In the genomic region with DNA sequence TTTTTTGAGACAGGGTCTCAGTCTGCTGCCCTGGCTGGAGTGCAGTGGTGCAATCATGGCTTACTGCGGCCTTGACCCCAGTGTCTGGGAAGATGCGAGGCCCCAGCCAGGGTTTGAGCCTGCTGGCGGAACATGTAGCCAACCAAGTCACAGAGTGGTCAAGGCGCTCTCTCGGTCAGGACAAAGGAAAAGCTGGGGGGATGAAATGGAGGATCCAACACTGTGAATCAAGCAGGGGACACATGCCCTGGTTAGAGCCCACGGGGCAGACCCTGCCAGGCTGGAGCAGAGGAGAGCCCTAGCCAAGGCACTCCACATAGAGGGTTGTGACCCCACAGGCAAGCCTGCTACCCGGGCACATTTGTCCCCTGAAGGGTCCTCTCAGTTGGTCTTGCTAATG, we compare ENCODE assay signal across 38 cellular contexts. TPM values are rescaled to one million over a fixed set of nuclear protein-coding genes. Genes with fewer than 3 reads are reported as not detected.
"Had no signal": no experiment of that assay in that cellular context is flagged by ENCODE, and none has a peak within 500 bp of the region (broad histone marks: within the 10 kb centered on the region; RNA-seq: fewer than 3 reads in every experiment).

No MANE protein-coding gene starts in this region.

- DNase-seq: activated B cell treated with CpG ODN at 0.5 μM for 24 hours; activated CD4-positive, alpha-beta memory T cell treated with anti-CD3 and anti-CD28 coated beads for 36 hours; activated CD4-positive, alpha-beta T cell treated with anti-CD3 and anti-CD28 coated beads for 4 hours; activated CD4-positive, alpha-beta T cell treated with anti-CD3 and anti-CD28 coated beads, Interleukin-2, amount 10 ng/mL, durations not matched to agents 24 days and 14 days; activated CD4-positive, alpha-beta T cell treated with anti-CD3 and anti-CD28 coated beads, Interleukin-2, amount 50 U/mL, for 1 hour; activated CD4-positive, alpha-beta T cell treated with anti-CD3 and anti-CD28 coated beads, Interleukin-2, amount 50 U/mL, for 4 hours; activated CD4-positive, CD25-positive, alpha-beta regulatory T cell treated with anti-CD3 and anti-CD28 coated beads, Interleukin-2, amount 50 U/mL, for 72 hours; activated CD8-positive, alpha-beta memory T cell treated with anti-CD3 and anti-CD28 coated beads, Interleukin-2, amount 50 U/mL, for 4 hours; activated CD8-positive, alpha-beta T cell treated with anti-CD3 and anti-CD28 coated beads for 36 hours; activated effector memory CD4-positive, alpha-beta T cell treated with anti-CD3 and anti-CD28 coated beads, Interleukin-2, amount 50 U/mL, for 16 hours; activated gamma-delta T cell treated with Interleukin-2 at 50 U/mL for 16 hours; activated naive CD4-positive, alpha-beta T cell; activated naive CD4-positive, alpha-beta T cell treated with anti-CD3 and anti-CD28 coated beads for 36 hours; activated naive CD4-positive, alpha-beta T cell treated with anti-CD3 and anti-CD28 coated beads, Interleukin-2, amount 50 U/mL, for 16 hours; activated naive CD8-positive, alpha-beta T cell treated with anti-CD3 and anti-CD28 coated beads for 36 hours; activated T-cell treated with anti-CD3 and anti-CD28 coated beads for 4 hours; activated T-cell treated with anti-CD3 and anti-CD28 coated beads, Interleukin-2, amount 50 U/mL, for 1 hour; activated T-cell treated with anti-CD3 and anti-CD28 coated beads, Interleukin-2, amount 50 U/mL, for 4 hours; activated T-cell treated with anti-CD3 and anti-CD28 coated beads, Interleukin-2, amount 50 U/mL, for 72 hours; adrenal gland; amniotic stem cell; aorta; body of pancreas; brain microvascular endothelial cell; central memory CD4-positive, alpha-beta T cell; T-helper 1 cell; T-helper 2 cell; T-helper 9 cell had no signal

- H3K36me3 Mint-ChIP-seq: activated CD4-positive, alpha-beta memory T cell treated with anti-CD3 and anti-CD28 coated beads for 36 hours; activated naive CD4-positive, alpha-beta T cell treated with anti-CD3 and anti-CD28 coated beads, Interleukin-2, amount 50 U/mL, for 72 hours; activated naive CD8-positive, alpha-beta T cell treated with anti-CD3 and anti-CD28 coated beads for 36 hours had no signal

- H3K27me3 Mint-ChIP-seq: activated B cell treated with CpG ODN at 0.5 μM for 24 hours; activated CD4-positive, alpha-beta memory T cell treated with anti-CD3 and anti-CD28 coated beads for 36 hours; activated CD4-positive, alpha-beta T cell treated with anti-CD3 and anti-CD28 coated beads, Interleukin-2, amount 10 ng/mL, durations not matched to agents 24 days and 14 days; activated CD8-positive, alpha-beta T cell treated with anti-CD3 and anti-CD28 coated beads for 36 hours; activated naive CD8-positive, alpha-beta T cell treated with anti-CD3 and anti-CD28 coated beads for 36 hours; activated T-helper 17 cell treated with anti-CD3 and anti-CD28 coated beads, Interleukin-2, amount 50 U/mL, for 72 hours had no signal

- H3K4me1 Mint-ChIP-seq: activated B cell treated with CpG ODN at 0.5 μM for 24 hours; activated CD4-positive, alpha-beta T cell treated with anti-CD3 and anti-CD28 coated beads, Interleukin-2, amount 10 ng/mL, durations not matched to agents 24 days and 14 days; activated naive CD8-positive, alpha-beta T cell treated with anti-CD3 and anti-CD28 coated beads for 36 hours; activated T-helper 17 cell treated with anti-CD3 and anti-CD28 coated beads, Interleukin-2, amount 50 U/mL, for 72 hours had no signal

- H3K27ac Mint-ChIP-seq: activated B cell treated with CpG ODN at 0.5 μM for 24 hours; activated CD4-positive, alpha-beta memory T cell treated with anti-CD3 and anti-CD28 coated beads for 36 hours; activated CD4-positive, alpha-beta T cell treated with anti-CD3 and anti-CD28 coated beads, Interleukin-2, amount 10 ng/mL, durations not matched to agents 24 days and 14 days; activated CD8-positive, alpha-beta T cell treated with anti-CD3 and anti-CD28 coated beads for 36 hours; activated naive CD4-positive, alpha-beta T cell treated with anti-CD3 and anti-CD28 coated beads for 36 hours; activated naive CD4-positive, alpha-beta T cell treated with anti-CD3 and anti-CD28 coated beads, Interleukin-2, amount 50 U/mL, for 72 hours; activated naive CD8-positive, alpha-beta T cell treated with anti-CD3 and anti-CD28 coated beads for 36 hours; activated T-cell treated with anti-CD3 and anti-CD28 coated beads, Interleukin-2, amount 50 U/mL, for 72 hours; activated T-helper 1 cell treated with anti-CD3 and anti-CD28 coated beads, Interleukin-12 subunit alpha, Interleukin-12 subunit beta, Interleukin-2, Interleukin-4 antibody, amounts not matched to agents 30 ng/mL and 10 ng/mL and 1 ng/mL, durations not matched to agents 14 hours and 24 hours and 36 hours; activated T-helper 17 cell treated with anti-CD3 and anti-CD28 coated beads, Interleukin-2, amount 50 U/mL, for 72 hours; T-helper 1 cell treated with Interleukin-12 subunit alpha and Interleukin-12 subunit beta and Interleukin-4 antibody, amounts not matched to agents 30 μg/mL and 1 μg/mL, for 36 hours; T-helper 2 cell treated with Interferon-gamma antibody and Interleukin-4, amounts not matched to agents 5 μg/mL and 100 μg/mL, for 36 hours had no signal

- H3K9me3 Mint-ChIP-seq: activated CD4-positive, alpha-beta memory T cell treated with anti-CD3 and anti-CD28 coated beads for 36 hours; activated CD4-positive, alpha-beta T cell treated with anti-CD3 and anti-CD28 coated beads, Interleukin-2, amount 10 ng/mL, durations not matched to agents 24 days and 14 days; activated CD8-positive, alpha-beta T cell treated with anti-CD3 and anti-CD28 coated beads for 36 hours; activated naive CD4-positive, alpha-beta T cell treated with anti-CD3 and anti-CD28 coated beads for 36 hours; activated naive CD4-positive, alpha-beta T cell treated with anti-CD3 and anti-CD28 coated beads, Interleukin-2, amount 50 U/mL, for 72 hours; activated naive CD8-positive, alpha-beta T cell treated with anti-CD3 and anti-CD28 coated beads for 36 hours; activated T-cell treated with anti-CD3 and anti-CD28 coated beads, Interleukin-2, amount 50 U/mL, for 4 hours; activated T-helper 17 cell treated with anti-CD3 and anti-CD28 coated beads, Interleukin-2, amount 50 U/mL, for 72 hours had no signal

- ATAC-seq: activated CD8-positive, alpha-beta T cell treated with anti-CD3 and anti-CD28 coated beads for 36 hours; activated naive CD4-positive, alpha-beta T cell treated with anti-CD3 and anti-CD28 coated beads, Interleukin-2, amount 50 U/mL, for 72 hours; activated T-cell treated with anti-CD3 and anti-CD28 coated beads, Interleukin-2, amount 50 U/mL, for 4 hours; activated T-cell treated with anti-CD3 and anti-CD28 coated beads, Interleukin-2, amount 50 U/mL, for 72 hours; activated T-helper 17 cell treated with anti-CD3 and anti-CD28 coated beads, Interleukin-2, amount 50 U/mL, for 72 hours; body of pancreas had no signal

- H3K4me3 Mint-ChIP-seq: activated B cell treated with CpG ODN at 0.5 μM for 24 hours; activated CD4-positive, alpha-beta memory T cell treated with anti-CD3 and anti-CD28 coated beads for 36 hours; activated CD4-positive, alpha-beta T cell treated with anti-CD3 and anti-CD28 coated beads, Interleukin-2, amount 10 ng/mL, durations not matched to agents 24 days and 14 days; activated CD8-positive, alpha-beta T cell treated with anti-CD3 and anti-CD28 coated beads for 36 hours; activated naive CD4-positive, alpha-beta T cell treated with anti-CD3 and anti-CD28 coated beads for 36 hours; activated naive CD8-positive, alpha-beta T cell treated with anti-CD3 and anti-CD28 coated beads for 36 hours; activated T-cell treated with anti-CD3 and anti-CD28 coated beads, Interleukin-2, amount 50 U/mL, for 4 hours; activated T-cell treated with anti-CD3 and anti-CD28 coated beads, Interleukin-2, amount 50 U/mL, for 72 hours; activated T-helper 1 cell treated with anti-CD3 and anti-CD28 coated beads, Interleukin-12 subunit alpha, Interleukin-12 subunit beta, Interleukin-2, Interleukin-4 antibody, amounts not matched to agents 30 ng/mL and 10 ng/mL and 1 ng/mL, durations not matched to agents 14 hours and 24 hours and 36 hours; activated T-helper 17 cell treated with anti-CD3 and anti-CD28 coated beads, Interleukin-2, amount 50 U/mL, for 72 hours; T-helper 1 cell treated with Interleukin-12 subunit alpha and Interleukin-12 subunit beta and Interleukin-4 antibody, amounts not matched to agents 30 μg/mL and 1 μg/mL, for 36 hours; T-helper 2 cell treated with Interferon-gamma antibody and Interleukin-4, amounts not matched to agents 5 μg/mL and 100 μg/mL, for 36 hours had no signal

RNA-seq across cellular contexts. Expression of a gene that starts 10.1 kb away (rescaled TPM):
- total RNA-seq: activated B cell treated with CpG ODN at 0.5 μM for 24 hours; activated CD4-positive, alpha-beta memory T cell treated with anti-CD3 and anti-CD28 coated beads for 36 hours; activated CD4-positive, alpha-beta T cell treated with anti-CD3 and anti-CD28 coated beads, Interleukin-2, amount 10 ng/mL, durations not matched to agents 24 days and 14 days; activated CD8-positive, alpha-beta memory T cell treated with anti-CD3 and anti-CD28 coated beads for 36 hours; activated CD8-positive, alpha-beta T cell treated with anti-CD3 and anti-CD28 coated beads for 36 hours; activated naive CD4-positive, alpha-beta T cell treated with anti-CD3 and anti-CD28 coated beads for 36 hours; activated naive CD4-positive, alpha-beta T cell treated with anti-CD3 and anti-CD28 coated beads, Interleukin-2, amount 50 U/mL, for 72 hours; activated naive CD8-positive, alpha-beta T cell treated with anti-CD3 and anti-CD28 coated beads for 36 hours; activated T-cell treated with anti-CD3 and anti-CD28 coated beads, Interleukin-2, amount 50 U/mL, for 4 hours; activated T-cell treated with anti-CD3 and anti-CD28 coated beads, Interleukin-2, amount 50 U/mL, for 72 hours; activated T-helper 1 cell treated with anti-CD3 and anti-CD28 coated beads, Interleukin-12 subunit alpha, Interleukin-12 subunit beta, Interleukin-2, Interleukin-4 antibody, amounts not matched to agents 30 ng/mL and 10 ng/mL and 1 ng/mL, durations not matched to agents 14 hours and 24 hours and 36 hours; activated T-helper 17 cell treated with anti-CD3 and anti-CD28 coated beads, Interleukin-2, amount 50 U/mL, for 72 hours; adrenal gland; aorta; astrocyte; body of pancreas; breast epithelium; cardiac septum; cerebellum had no signal
